In the genomic region with DNA sequence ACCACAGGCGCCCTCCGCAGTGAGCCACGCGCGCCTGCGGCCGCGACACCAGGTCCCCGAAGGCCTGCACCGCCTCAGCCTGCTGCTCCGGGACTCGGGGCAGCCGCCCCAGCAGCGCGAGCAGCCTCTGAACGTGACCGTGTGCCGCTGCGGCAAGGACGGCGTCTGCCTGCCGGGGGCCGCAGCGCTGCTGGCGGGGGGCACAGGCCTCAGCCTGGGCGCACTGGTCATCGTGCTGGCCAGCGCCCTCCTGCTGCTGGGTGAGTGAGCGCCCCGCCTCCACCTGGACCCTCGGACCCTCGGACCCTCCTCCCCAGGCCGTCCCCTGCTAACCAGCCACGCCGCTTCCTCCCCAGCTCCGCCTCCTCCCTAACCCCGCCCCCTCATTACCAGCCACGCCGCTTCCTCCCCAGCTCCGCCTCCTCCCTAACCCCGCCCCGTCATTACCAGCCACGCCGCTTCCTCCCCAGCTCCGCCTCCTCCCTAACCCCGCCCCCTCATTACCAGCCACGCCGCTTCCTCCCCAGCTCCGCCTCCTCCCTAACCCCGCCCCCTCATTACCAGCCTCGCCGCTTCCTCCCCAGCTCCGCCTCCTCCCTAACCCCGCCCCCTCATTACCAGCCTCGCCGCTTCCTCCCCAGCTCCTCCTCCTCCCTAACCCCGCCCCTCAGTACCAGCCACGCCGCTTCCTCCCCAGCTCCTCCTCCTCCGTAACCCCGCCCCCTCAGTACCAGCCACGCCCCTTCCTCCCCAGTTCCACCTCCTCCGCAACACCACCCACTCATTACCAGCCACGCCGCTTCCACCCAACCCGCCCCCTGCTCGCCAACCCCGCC, we compare ENCODE assay signal across 8 cellular contexts. TPM values are rescaled to one million over a fixed set of nuclear protein-coding genes. Genes with fewer than 3 reads are reported as not detected.
DNase-seq lines count a peak whose midpoint lies in the region; ATAC-seq and TF ChIP-seq lines count a peak whose summit lies in the region.
"Not testable (repeated sequence)": the region's sequence is repeated elsewhere in the genome, so short reads cannot be mapped to it uniquely, and the experiment has no call there.

No MANE protein-coding gene starts in this region.

- H3K9me2 ChIP-seq in neural cell (ENCODE audit: insufficient read depth, low read length) = not testable (repeated sequence)

- not testable (repeated sequence) for H3K9me3 ChIP-seq in CD4-positive, alpha-beta memory T cell (ENCODE audit: control insufficient read depth in 1 of 2, low read length in 2 of 2); HEK293 (ENCODE audit: control insufficient read depth, insufficient read depth, low read depth, low read length); ascending aorta; neural cell (ENCODE audit: low read length)

- H3K4me2 ChIP-seq in neural cell (ENCODE audit: low read length) = not testable (repeated sequence)

- not testable (repeated sequence) for H2AFZ ChIP-seq in neural cell (ENCODE audit: low read depth, low read length)

- not testable (repeated sequence) for H3F3A ChIP-seq in neural cell (ENCODE audit: insufficient read depth, low read length, poor library complexity, severe bottlenecking)

- POLR2A ChIA-PET in CD4-positive, alpha-beta memory T cell (lab: Charles Lee; ENCODE audit: partially characterized antibody) = interaction anchor here (0.9 to 1.2 kb wide), 5 partner anchors 21 to 373 kb away, joined by 3 to 4 read pairs (median 3); a partner anchor contains a TSS
- POLR2A ChIA-PET in HEK293 (lab: Yijun Ruan, JAX) (interaction anchor here (0.7 to 1.5 kb wide), 8 partner anchors 9 to 383 kb away, joined by 3 to 11 read pairs (median 4); a partner anchor contains a TSS), WTC11 (lab: Charles Lee) (interaction anchor here (1.0 to 1.2 kb wide), 2 partner anchors 9 to 21 kb away, joined by 3 to 6 read pairs; a partner anchor contains a TSS)

- H3K4me1 ChIP-seq in CD4-positive, alpha-beta memory T cell (ENCODE audit: insufficient read depth, low read length); HEK293 (ENCODE audit: control insufficient read depth, insufficient read depth, low read length); ascending aorta: not testable (repeated sequence)

- not testable (repeated sequence) for TF ChIP-seq RAD21 in neural cell (conservative IDR thresholded peaks at IDR 0.05)

- H4K20me1 ChIP-seq in neural cell (ENCODE audit: insufficient read depth) = not testable (repeated sequence)

- H3K9me3 Mint-ChIP-seq in CD4-positive, alpha-beta memory T cell; WTC11: not testable (repeated sequence)

- H3K36me3 ChIP-seq in CD4-positive, alpha-beta memory T cell (ENCODE audit: insufficient read depth, low read length); HEK293 (ENCODE audit: control insufficient read depth in 2 of 2, insufficient read depth in 1 of 2, low read length in 2 of 2); ascending aorta; neural cell (ENCODE audit: insufficient read depth, low read length): not testable (repeated sequence)

- peak; percentile 69 to 91 (median 80) for DNase-seq in CD4-positive, alpha-beta memory T cell
- DNase-seq in NCI-H82 treated with DMSO at 0.1 percent for 48 hours (lab: John Stamatoyannopoulos, UW; ENCODE audit: unreplicated experiment) (peak; percentile 48), WTC11 (ENCODE audit: low spot score) (peak; percentile 89), ascending aorta (ENCODE audit: low spot score in 2 of 2) (peak in 1 of 2 donors; percentile 70), germinal center (ENCODE audit: low spot score) (peak; percentile 75)
- peak; percentile 85 for DNase-seq in stimulated activated CD8-positive, alpha-beta memory T cell treated with anti-CD3 and anti-CD28 coated beads, Interleukin-4, amount 100 ng/mL, for 48 hours

- H3K27me3 ChIP-seq in CD4-positive, alpha-beta memory T cell (ENCODE audit: insufficient read depth, low read length); ascending aorta: not testable (repeated sequence)
- H3K27me3 ChIP-seq in neural cell (ENCODE audit: insufficient read depth, low read depth, low read length) = peaks cover 21% of the 10 kb centered on the region

- TF ChIP-seq EP300 in neural cell (conservative IDR thresholded peaks at IDR 0.05; ENCODE audit: poor library complexity, severe bottlenecking) = not testable (repeated sequence)

- H3K4me1 Mint-ChIP-seq in CD4-positive, alpha-beta memory T cell = peaks cover 0 to 20% (median 3%) of the 10 kb centered on the region in 4 donors
- H3K4me1 Mint-ChIP-seq in WTC11 = not testable (repeated sequence)

- H3K27me3 Mint-ChIP-seq in CD4-positive, alpha-beta memory T cell; WTC11 (ENCODE audit: low read depth): not testable (repeated sequence)

- not testable (repeated sequence) for H3K79me2 ChIP-seq in neural cell (replicated peaks; ENCODE audit: insufficient read depth, low read length)

- ATAC-seq in WTC11 = peak; percentile 40

- H3K9ac ChIP-seq in neural cell (ENCODE audit: low read length) = not testable (repeated sequence)

- not testable (repeated sequence) for H3K4me3 ChIP-seq in CD4-positive, alpha-beta memory T cell (ENCODE audit: low read length in 2 of 2)
- H3K4me3 ChIP-seq in HEK293 (ENCODE audit: low read depth, low read length) = peak overlapping the region; percentile 9
- peak overlapping the region; percentile 52 to 59 for H3K4me3 ChIP-seq in ascending aorta
- peak overlapping the region; percentile 60 for H3K4me3 ChIP-seq in neural cell (ENCODE audit: low read length)

- H3K36me3 Mint-ChIP-seq in CD4-positive, alpha-beta memory T cell; WTC11: not testable (repeated sequence)

- not testable (repeated sequence) for H3K4me3 Mint-ChIP-seq in CD4-positive, alpha-beta memory T cell; WTC11

- CTCF ChIA-PET in CD4-positive, alpha-beta memory T cell (lab: Charles Lee; ENCODE audit: partially characterized antibody) = not testable (repeated sequence)
- CTCF ChIA-PET in HEK293 (lab: Yijun Ruan, JAX) = interaction anchor here (1.3 kb wide), 1 partner anchor 25 kb away, joined by 8 read pairs; no protein-coding TSS in a partner anchor
- CTCF ChIA-PET in WTC11 (lab: Charles Lee) = interaction anchor here (0.6 to 2.4 kb wide), 21 partner anchors 9 to 508 kb away, joined by 3 to 21 read pairs (median 4); a partner anchor contains a TSS

- intact Hi-C loops in CD4-positive, alpha-beta memory T cell (cut with micrococcal nuclease) = loop anchor here (1.0 to 2.0 kb wide), 2 partner anchors 9 to 78 kb away; no protein-coding TSS in a partner anchor
- intact Hi-C loops in ascending aorta (cut with DNase I) = not testable (repeated sequence)

- H3K27ac ChIP-seq in CD4-positive, alpha-beta memory T cell (ENCODE audit: low read depth, low read length); HEK293 (ENCODE audit: extremely low read depth, low read depth, low read length); ascending aorta; neural cell (ENCODE audit: low read length): not testable (repeated sequence)

- H3K27ac Mint-ChIP-seq in CD4-positive, alpha-beta memory T cell; WTC11: not testable (repeated sequence)

- 0 out of 2 replicates have a peak, but pooled peaks have one; percentile 14 for TF ChIP-seq CTCF in HEK293 (tag by site-specific recombination; IDR thresholded peaks at IDR 0.05)
- TF ChIP-seq CTCF in WTC11 (IDR thresholded peaks at IDR 0.05); ascending aorta (IDR thresholded peaks at IDR 0.05); neural cell (IDR thresholded peaks at IDR 0.05; ENCODE audit: poor library complexity, severe bottlenecking): not testable (repeated sequence)

TF ChIP-seq in HEK293, 187 proteins besides CTCF, POLR2A, EP300 and RAD21 (continues in another document):
- TF ChIP-seq SP3 (tag by site-specific recombination; IDR thresholded peaks at IDR 0.05) = 0 out of 2 replicates have a peak, but pooled peaks have one; percentile 22
- peak; percentile 89 for TF ChIP-seq ZNF341 (tag by site-specific recombination; IDR thresholded peaks at IDR 0.05; ENCODE audit: low read depth)
- peak; percentile 51 for TF ChIP-seq ZNF600 (tag by site-specific recombination; IDR thresholded peaks at IDR 0.05)

TF ChIP-seq in WTC11, 78 proteins besides CTCF, POLR2A, EP300 and RAD21 (continues in another document):
- TF ChIP-seq FOXP1 (CRISPR knock-in tag; IDR thresholded peaks at IDR 0.05; ENCODE audit: borderline replicate concordance) (0 out of 2 replicates have a peak, but pooled peaks have one; percentile 35), SP1 (CRISPR knock-in tag; conservative IDR thresholded peaks at IDR 0.05) (peak; percentile 77)

RNA-seq across cellular contexts. Expression of a gene that starts 7.9 kb away (rescaled TPM):
- total RNA-seq in CD4-positive, alpha-beta memory T cell = under 1 TPM in 1 of 2 experiments, not detected in 1; 0.44 TPM
- under 1 TPM; 0.32 to 0.48 TPM for polyA plus RNA-seq in CD4-positive, alpha-beta memory T cell
- total RNA-seq in WTC11 (2021) (9.8 to 12.1 TPM (median 10.7 TPM) in 3 replicates), ascending aorta (not detected)
- polyA plus RNA-seq in neural cell = not detected in 2 replicates
- polyA minus RNA-seq in neural cell = not detected in 2 replicates

RNA-seq across cellular contexts. Expression of a gene that starts 20.9 kb away (rescaled TPM):
- not detected for total RNA-seq in CD4-positive, alpha-beta memory T cell
- polyA plus RNA-seq in CD4-positive, alpha-beta memory T cell = not detected
- 0.41 to 0.76 TPM (median 0.46 TPM) in 3 replicates for total RNA-seq in WTC11 (2021)
- not detected for total RNA-seq in ascending aorta
- not detected in 2 replicates for polyA plus RNA-seq in neural cell
- polyA minus RNA-seq in neural cell = not detected in 2 replicates

RNA-seq across cellular contexts. Expression of a gene that starts 25.1 kb away (rescaled TPM):
- total RNA-seq in CD4-positive, alpha-beta memory T cell = 10 to 100 TPM; 13.1 to 15.9 TPM
- 1 to 10 TPM; 1.0 to 4.4 TPM for polyA plus RNA-seq in CD4-positive, alpha-beta memory T cell
- total RNA-seq in WTC11 (2021) (15.5 to 31.2 TPM (median 15.6 TPM) in 3 replicates), ascending aorta (1.5 TPM)
- 14.7 and 16.3 TPM in 2 replicates for polyA plus RNA-seq in neural cell
- 73.0 and 84.5 TPM in 2 replicates for polyA minus RNA-seq in neural cell
